1 cellular context compared by ENCODE assay signal in genomic region chr18:46715062-46715461, GRCh38.
TF ChIP-seq lines count a peak whose summit lies in the region.

No MANE protein-coding gene starts in this region.

TF ChIP-seq in HepG2, 621 proteins besides CTCF, POLR2A, EP300 and RAD21 (continued from another document):
- TF ChIP-seq TEAD3 (CRISPR knock-in tag; optimal IDR thresholded peaks at IDR 0.05; ENCODE audit: borderline replicate concordance) (no peak), ZNF383 (CRISPR knock-in tag; IDR thresholded peaks at IDR 0.05; ENCODE audit: borderline replicate concordance) (no peak), ZBTB14 (CRISPR knock-in tag; IDR thresholded peaks at IDR 0.05) (no peak), ZNF235 (CRISPR knock-in tag; IDR thresholded peaks at IDR 0.05; ENCODE audit: borderline replicate concordance) (no peak)
